In the genomic region with DNA sequence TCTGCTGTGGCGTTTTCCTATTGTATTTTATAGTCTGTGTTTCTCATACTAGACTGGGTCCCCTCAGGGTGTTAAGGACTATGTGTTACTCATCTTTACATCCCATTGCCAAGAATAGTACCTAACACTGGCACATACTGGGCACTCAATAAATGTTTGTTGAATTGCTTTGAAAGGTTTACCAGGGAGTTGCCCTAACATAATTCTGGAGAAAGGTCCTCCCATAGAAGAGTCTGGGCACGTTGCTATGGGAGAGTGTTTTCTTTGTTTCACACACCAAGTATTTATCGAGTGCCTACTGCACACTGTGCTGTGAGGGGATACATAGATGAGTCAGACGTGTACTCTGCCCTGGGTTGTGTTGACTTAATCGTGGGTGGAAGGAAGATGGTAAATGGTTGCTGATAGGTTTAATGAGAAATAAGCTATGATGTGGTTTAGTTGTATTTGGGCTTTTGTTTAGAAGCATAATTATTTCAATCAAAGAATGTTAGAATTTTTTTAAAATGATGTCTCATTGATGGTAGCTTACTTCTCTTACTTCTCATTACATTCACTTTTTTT, we compare ENCODE assay signal across 8 cellular contexts. TPM values are rescaled to one million over a fixed set of nuclear protein-coding genes. Genes with fewer than 3 reads are reported as not detected.
DNase-seq lines count a peak whose midpoint lies in the region; ATAC-seq and FAIRE-seq lines count a peak whose summit lies in the region.

No MANE protein-coding gene starts in this region.

- peaks cover 6% of the 10 kb centered on the region for H3K36me3 Mint-ChIP-seq in effector memory CD8-positive, alpha-beta T cell (ENCODE audit: insufficient read depth)

- no peak overlapping the region for H3K4me3 Mint-ChIP-seq in effector memory CD8-positive, alpha-beta T cell

- peak; percentile 84 for FAIRE-seq in GM18507 (lab: Jason Lieb, UNC)

- no peaks in the 10 kb centered on the region for H3K27me3 Mint-ChIP-seq in effector memory CD8-positive, alpha-beta T cell

- DNase-seq in GM18507 (ENCODE audit: extremely low spot score, insufficient read length, low read depth): peak; percentile 20
- DNase-seq in NCI-H345 treated with DMSO at 0.1 percent for 48 hours (lab: John Stamatoyannopoulos, UW; ENCODE audit: unreplicated experiment): peak; percentile 62
- DNase-seq in effector memory CD8-positive, alpha-beta T cell: no peak
- peak; percentile 6 for DNase-seq in stimulated activated naive CD8-positive, alpha-beta T cell treated with anti-CD3 and anti-CD28 coated beads, Interleukin-15, Interleukin-2, amounts not matched to agents 100 U/mL and 50 U/mL, for 24 hours
- no peak for DNase-seq in cerebellum (ENCODE audit: low spot score)
- no peak for DNase-seq in SIG-M5 treated with dmso at 0.1 percent for 504 hours (lab: John Stamatoyannopoulos, UW; ENCODE audit: unreplicated experiment)

- peaks cover 34 to 40% of the 10 kb centered on the region in 2 donors for H3K4me1 Mint-ChIP-seq in effector memory CD8-positive, alpha-beta T cell (ENCODE audit: low read depth in 2 of 2)

- H3K9me3 Mint-ChIP-seq in effector memory CD8-positive, alpha-beta T cell: no peaks in the 10 kb centered on the region

- H3K27ac ChIP-seq in ACC112 (ENCODE audit: low read depth, low read length): peak overlapping the region; percentile 81

- H2AFZ ChIP-seq in ACC112 (ENCODE audit: low read length, unreplicated experiment): no peak overlapping the region

- ATAC-seq in HG02798 (IDR thresholded peaks at IDR 0.05; ENCODE audit: poor library complexity, unreplicated experiment): peak; percentile 85
- ATAC-seq in effector memory CD8-positive, alpha-beta T cell (replicated peaks): peak; percentile 37
- ATAC-seq in stimulated activated naive CD8-positive, alpha-beta T cell treated with anti-CD3 and anti-CD28 coated beads, Interleukin-15, Interleukin-2, amounts not matched to agents 100 U/mL and 50 U/mL, for 24 hours: peak; percentile 86

- peak overlapping the region; percentile 8 to 66 for H3K27ac Mint-ChIP-seq in effector memory CD8-positive, alpha-beta T cell

- peaks cover 37% of the 10 kb centered on the region for H3K4me1 ChIP-seq in ACC112 (ENCODE audit: control insufficient read depth, insufficient read depth, low read length, unreplicated experiment)

- no peaks in the 10 kb centered on the region for H3K27me3 ChIP-seq in ACC112 (ENCODE audit: insufficient read depth, low read length)

- no peaks in the 10 kb centered on the region for H3K36me3 ChIP-seq in ACC112 (ENCODE audit: insufficient read depth, low read length)

- no peak overlapping the region for H3K4me3 ChIP-seq in ACC112 (ENCODE audit: low read depth, low read length)

- peaks cover 34% of the 10 kb centered on the region for H3K79me2 ChIP-seq in ACC112 (ENCODE audit: control insufficient read depth, insufficient read depth, low read length, unreplicated experiment)

RNA-seq across cellular contexts. Expression of gene AFF1, which starts 42.9 kb away (rescaled TPM):
- 15.5 TPM for total RNA-seq in cerebellum

Comparison
In these comparisons a context has a peak if more than half of its experiments do, and no peak if none do; other contexts are left out.
1. DNase-seq: peak in GM18507 (single experiment), NCI-H345 treated with DMSO at 0.1 percent for 48 hours (single experiment) and stimulated activated naive CD8-positive, alpha-beta T cell treated with anti-CD3 and anti-CD28 coated beads, Interleukin-15, Interleukin-2, amounts not matched to agents 100 U/mL and 50 U/mL, for 24 hours (single experiment); none in effector memory CD8-positive, alpha-beta T cell (0 of 3), cerebellum (single experiment) and SIG-M5 treated with dmso at 0.1 percent for 504 hours (single experiment).
2. Peak in every context shown above with its lines, with median percentiles within 50 percentile points of each other: ATAC-seq.